Comparison of ENCODE assay signal across 25 cellular contexts in genomic region chr1:30023300-30024022, GRCh38.
"Had no signal": no experiment of that assay in that cellular context is flagged by ENCODE, and none has a peak within 500 bp of the region (broad histone marks: within the 10 kb centered on the region; RNA-seq: fewer than 3 reads in every experiment).

No MANE protein-coding gene starts in this region.

- H3K9me3 Mint-ChIP-seq: activated CD4-positive, alpha-beta T cell treated with anti-CD3 and anti-CD28 coated beads, Interleukin-2, amount 10 ng/mL, durations not matched to agents 24 days and 14 days; activated naive CD4-positive, alpha-beta T cell treated with anti-CD3 and anti-CD28 coated beads, Interleukin-2, amount 10 ng/mL, durations not matched to agents 7 days and 5 days; T-helper 1 cell treated with Interleukin-12 subunit alpha and Interleukin-12 subunit beta and Interleukin-4 antibody, amounts not matched to agents 30 μg/mL and 1 μg/mL, for 36 hours had no signal

- H3K9me3 ChIP-seq: MG63 had no signal

- H3K27ac Mint-ChIP-seq: activated CD4-positive, alpha-beta T cell treated with anti-CD3 and anti-CD28 coated beads, Interleukin-2, amount 10 ng/mL, durations not matched to agents 24 days and 14 days; activated naive CD4-positive, alpha-beta T cell treated with anti-CD3 and anti-CD28 coated beads, Interleukin-2, amount 10 ng/mL, durations not matched to agents 7 days and 5 days; T-helper 1 cell treated with Interleukin-12 subunit alpha and Interleukin-12 subunit beta and Interleukin-4 antibody, amounts not matched to agents 30 μg/mL and 1 μg/mL, for 36 hours had no signal

- ATAC-seq: activated CD4-positive, CD25-positive, alpha-beta regulatory T cell treated with anti-CD3 and anti-CD28 coated beads, Interleukin-2, amount 50 U/mL, for 24 hours; body of pancreas; PC-3 had no signal

- H3K4me1 Mint-ChIP-seq: activated CD4-positive, alpha-beta T cell treated with anti-CD3 and anti-CD28 coated beads, Interleukin-2, amount 10 ng/mL, durations not matched to agents 24 days and 14 days; activated naive CD4-positive, alpha-beta T cell treated with anti-CD3 and anti-CD28 coated beads, Interleukin-2, amount 10 ng/mL, durations not matched to agents 7 days and 5 days had no signal

- H3K4me3 ChIP-seq: ascending aorta, body of pancreas, MG63 had no signal

- H3K36me3 Mint-ChIP-seq: activated naive CD4-positive, alpha-beta T cell treated with anti-CD3 and anti-CD28 coated beads, Interleukin-2, amount 10 ng/mL, durations not matched to agents 7 days and 5 days had no signal

- H3K27me3 ChIP-seq: ascending aorta, body of pancreas, MG63 had no signal

- H3K36me3 ChIP-seq: ascending aorta, MG63 had no signal

- DNase-seq: activated CD4-positive, alpha-beta T cell treated with anti-CD3 and anti-CD28 coated beads, Interleukin-2, amount 10 ng/mL, durations not matched to agents 24 days and 14 days; activated CD4-positive, alpha-beta T cell treated with anti-CD3 and anti-CD28 coated beads, Interleukin-2, amount 50 U/mL, for 48 hours; activated gamma-delta T cell; activated naive CD4-positive, alpha-beta T cell treated with anti-CD3 and anti-CD28 coated beads, Interleukin-2, amount 10 ng/mL, durations not matched to agents 7 days and 5 days; activated T-cell treated with anti-CD3 and anti-CD28 coated beads, Interleukin-2, amount 50 U/mL, for 1 hour; amniotic stem cell; body of pancreas; central memory CD4-positive, alpha-beta T cell; MG63; MV-4-11; NCI-H1092 treated with DMSO at 0.1 percent for 48 hours; NCI-H1417 treated with DMSO at 0.1 percent for 48 hours; NCI-H1694; NCI-H2029; NCI-H2107; NCI-H345; NCI-H510A; NCI-H69; NK-92 treated with Interleukin-12 subunit alpha and Interleukin-12 subunit beta, amount 100 ng/mL, for 24 hours; PC-3; SHP77 treated with DMSO at 0.1 percent for 48 hours had no signal

- H3K4me1 ChIP-seq: ascending aorta, body of pancreas had no signal

- FAIRE-seq: bronchial epithelial cell had no signal

- H3K4me3 Mint-ChIP-seq: activated CD4-positive, alpha-beta T cell treated with anti-CD3 and anti-CD28 coated beads, Interleukin-2, amount 10 ng/mL, durations not matched to agents 24 days and 14 days; activated naive CD4-positive, alpha-beta T cell treated with anti-CD3 and anti-CD28 coated beads, Interleukin-2, amount 10 ng/mL, durations not matched to agents 7 days and 5 days; T-helper 1 cell treated with Interleukin-12 subunit alpha and Interleukin-12 subunit beta and Interleukin-4 antibody, amounts not matched to agents 30 μg/mL and 1 μg/mL, for 36 hours had no signal

- H3K27ac ChIP-seq: ascending aorta, body of pancreas had no signal
